ENCODE assay signal across 2 cellular contexts in genomic region chr5:175216991-175217390, GRCh38.
TF ChIP-seq lines count a peak whose summit lies in the region.

No MANE protein-coding gene starts in this region.

TF ChIP-seq in SK-N-SH treated with all-trans-retinoic acid at 6 μM for 48 hours, 23 proteins besides CTCF, POLR2A, EP300 and RAD21 (continued from another document):
- TF ChIP-seq PATZ1 (CRISPR knock-in tag; IDR thresholded peaks at IDR 0.05; ENCODE audit: borderline replicate concordance) = no peak
- no peak for TF ChIP-seq CSDC2 (CRISPR knock-in tag; IDR thresholded peaks at IDR 0.05)
- no peak for TF ChIP-seq ISL1 (CRISPR knock-in tag; IDR thresholded peaks at IDR 0.05)
- TF ChIP-seq PPARA (CRISPR knock-in tag; IDR thresholded peaks at IDR 0.05; ENCODE audit: borderline replicate concordance) = no peak
- no peak for TF ChIP-seq BACH2 (CRISPR knock-in tag; IDR thresholded peaks at IDR 0.05; ENCODE audit: borderline replicate concordance)
- no peak for TF ChIP-seq ESRRG (CRISPR knock-in tag; IDR thresholded peaks at IDR 0.05)
- TF ChIP-seq OSR1 (CRISPR knock-in tag; IDR thresholded peaks at IDR 0.05) = no peak
- no peak for TF ChIP-seq TCF4 (CRISPR knock-in tag; IDR thresholded peaks at IDR 0.05; ENCODE audit: borderline replicate concordance)
- no peak for TF ChIP-seq ZFP3 (CRISPR knock-in tag; IDR thresholded peaks at IDR 0.05)
- TF ChIP-seq ZC3H10 (CRISPR knock-in tag; IDR thresholded peaks at IDR 0.05) = no peak
- TF ChIP-seq POU6F1 (CRISPR knock-in tag; IDR thresholded peaks at IDR 0.05; ENCODE audit: borderline replicate concordance, low read depth) = no peak
- TF ChIP-seq CREB5 (CRISPR knock-in tag; IDR thresholded peaks at IDR 0.05; ENCODE audit: low read depth) = no peak

TF ChIP-seq in SK-N-SH, 30 proteins besides CTCF, POLR2A, EP300 and RAD21 (continued from another document):
- no peak for TF ChIP-seq REST (IDR thresholded peaks at IDR 0.05; ENCODE audit: low read depth, low read length)
- TF ChIP-seq SIN3A (IDR thresholded peaks at IDR 0.05; ENCODE audit: borderline replicate concordance, low read depth, low read length) = no peak
- no peak for TF ChIP-seq TCF12 (IDR thresholded peaks at IDR 0.05)
- no peak for TF ChIP-seq FOXM1 (IDR thresholded peaks at IDR 0.05; ENCODE audit: low read depth)
- TF ChIP-seq TEAD4 (IDR thresholded peaks at IDR 0.05; ENCODE audit: borderline replicate concordance, insufficient read depth) = no peak
- no peak for TF ChIP-seq MAX (IDR thresholded peaks at IDR 0.05; ENCODE audit: low read depth)
- TF ChIP-seq ELF1 (IDR thresholded peaks at IDR 0.05) = no peak
- TF ChIP-seq USF1 (IDR thresholded peaks at IDR 0.05; ENCODE audit: borderline replicate concordance, low read depth) = no peak
- TF ChIP-seq TAF1 (IDR thresholded peaks at IDR 0.05; ENCODE audit: borderline replicate concordance, low read depth, low read length) = no peak
- TF ChIP-seq RXRA (IDR thresholded peaks at IDR 0.05; ENCODE audit: borderline replicate concordance, low read depth) = no peak
- no peak for TF ChIP-seq NRF1 (IDR thresholded peaks at IDR 0.05; ENCODE audit: low read depth, low read length)
- TF ChIP-seq USF2 (IDR thresholded peaks at IDR 0.05; ENCODE audit: borderline replicate concordance, low read depth, low read length) = no peak
- TF ChIP-seq RFX5 (IDR thresholded peaks at IDR 0.05; ENCODE audit: low read length) = no peak
- TF ChIP-seq FOXJ3 (CRISPR knock-in tag; IDR thresholded peaks at IDR 0.05) = no peak
